Comparison of ENCODE assay signal across 1 cellular context in genomic region chr17:19386974-19387920, GRCh38.
TF ChIP-seq lines count a peak whose summit lies in the region.

Gene MFAP4 (minus strand): TSS chr17:19387190. CDS start chr17:19387155, 35 bp downstream.

TF ChIP-seq in K562, 482 proteins besides CTCF, POLR2A, EP300 and RAD21 (continued from another document):
- no peak for TF ChIP-seq AFF4 (CRISPR knock-in tag; IDR thresholded peaks at IDR 0.05)
